17 cellular contexts compared by ENCODE assay signal in genomic region chrX:46627044-46627443, GRCh38. TPM values are rescaled to one million over a fixed set of nuclear protein-coding genes. Genes with fewer than 3 reads are reported as not detected.
DNase-seq lines count a peak whose midpoint lies in the region; ATAC-seq and TF ChIP-seq lines count a peak whose summit lies in the region.
"Had no signal": no experiment of that assay in that cellular context is flagged by ENCODE, and none has a peak within 500 bp of the region (broad histone marks: within the 10 kb centered on the region; RNA-seq: fewer than 3 reads in every experiment).

No MANE protein-coding gene starts in this region.

- no peaks in the 10 kb centered on the region for H3K9me3 ChIP-seq in spleen

- WGBS in spleen, 5 donors, result 27 to 58% (median 38%) methylated on average over 1 to 4 of the region's 4 CpGs

- H3K4me1 ChIP-seq in GM23338 (ENCODE audit: insufficient read depth) (peaks cover 19% of the 10 kb centered on the region), spleen (peaks cover 11 to 44% (median 28%) of the 10 kb centered on the region in 6 donors)
- H3K4me1 ChIP-seq: foreskin keratinocyte had no signal

- H3K4me1 Mint-ChIP-seq in T-helper 2 cell treated with Interferon-gamma antibody and Interleukin-4, amounts not matched to agents 5 μg/mL and 100 μg/mL, for 36 hours (ENCODE audit: low read depth), result peaks cover 24% of the 10 kb centered on the region
- peaks cover 32% of the 10 kb centered on the region for H3K4me1 Mint-ChIP-seq in GM23338
- peaks cover 4 to 5% of the 10 kb centered on the region in 2 donors for H3K4me1 Mint-ChIP-seq in effector memory CD8-positive, alpha-beta T cell (ENCODE audit: low read depth in 2 of 2)

- CTCF ChIA-PET in HEK293T (lab: Yijun Ruan, JAX), result no interaction called here

- H3K36me3 ChIP-seq in GM23338 (ENCODE audit: insufficient read depth) (no peaks in the 10 kb centered on the region), spleen (peaks cover 0 to 6% (median 0%) of the 10 kb centered on the region in 6 donors)

- ATAC-seq in GM23338, result no peak
- ATAC-seq in effector memory CD8-positive, alpha-beta T cell (replicated peaks), result no peak
- no peak for ATAC-seq in HG03095 (IDR thresholded peaks at IDR 0.05; ENCODE audit: unreplicated experiment)
- ATAC-seq: CD8-positive, alpha-beta T cell; foreskin keratinocyte; HCT116 had no signal

- H3K36me3 Mint-ChIP-seq in T-helper 2 cell treated with Interferon-gamma antibody and Interleukin-4, amounts not matched to agents 5 μg/mL and 100 μg/mL, for 36 hours (ENCODE audit: low read depth), result peaks cover 39% of the 10 kb centered on the region
- peaks cover 29% of the 10 kb centered on the region for H3K36me3 Mint-ChIP-seq in GM23338 (ENCODE audit: low read depth)
- peaks cover 5% of the 10 kb centered on the region for H3K36me3 Mint-ChIP-seq in effector memory CD8-positive, alpha-beta T cell (ENCODE audit: insufficient read depth)
- H3K36me3 Mint-ChIP-seq: CD8-positive, alpha-beta T cell had no signal

- H3K27ac ChIP-seq in GM23338 (ENCODE audit: low read depth) (no peak overlapping the region), spleen (peak overlapping the region in 7 of 8 donors; percentile 67 to 90 (median 83))
- H3K27ac ChIP-seq: foreskin keratinocyte, KMS-11 had no signal

- no peaks in the 10 kb centered on the region for H3K27me3 ChIP-seq in GM23338 (ENCODE audit: insufficient read depth)
- no peaks in the 10 kb centered on the region for H3K27me3 ChIP-seq in spleen (replicated peaks in 1 of 7)
- H3K27me3 ChIP-seq: foreskin keratinocyte had no signal

- no peak overlapping the region for H2AFZ ChIP-seq in GM23338

- H3K79me2 ChIP-seq in GM23338 (replicated peaks; ENCODE audit: insufficient read depth), result no peaks in the 10 kb centered on the region

- DNase-seq in T-helper 2 cell treated with Interferon-gamma antibody and Interleukin-4, amounts not matched to agents 5 μg/mL and 100 μg/mL, for 36 hours (ENCODE audit: low spot score), result no peak
- DNase-seq in T-helper 2 cell (no peak), GM23338 (ENCODE audit: low spot score) (no peak), spleen (no peak), OCI-M2 (lab: John Stamatoyannopoulos, UW; ENCODE audit: unreplicated experiment) (no peak), HEK293T (ENCODE audit: extremely low spot score) (no peak)
- no peak for DNase-seq in effector memory CD8-positive, alpha-beta T cell
- DNase-seq: 8988T; activated naive CD8-positive, alpha-beta T cell treated with anti-CD3 and anti-CD28 coated beads, Interleukin-2, amount 10 ng/mL, durations not matched to agents 7 days and 5 days; CD8-positive, alpha-beta T cell; foreskin keratinocyte; NCI-H1417 treated with DMSO at 0.1 percent for 48 hours; NCI-H345 had no signal

- intact Hi-C loops in spleen (cut with DNase I; ENCODE audit: low total_unique reads), result no loop called here

- TF ChIP-seq CTCF in GM23338 (conservative IDR thresholded peaks at IDR 0.05; ENCODE audit: low read depth in 2 of 2) (no peak), spleen (IDR thresholded peaks at IDR 0.05 in 8 of 11, conservative IDR thresholded peaks at IDR 0.05 in 3 of 11) (no peak)

- no peaks in the 10 kb centered on the region for H3K9me2 ChIP-seq in GM23338 (ENCODE audit: insufficient read depth)

- peak overlapping the region; percentile 85 for H3K27ac Mint-ChIP-seq in T-helper 2 cell treated with Interferon-gamma antibody and Interleukin-4, amounts not matched to agents 5 μg/mL and 100 μg/mL, for 36 hours
- peak overlapping the region; percentile 46; the same call in 1 of the 2 replicates for H3K27ac Mint-ChIP-seq in GM23338
- peak overlapping the region; percentile 49 to 53 for H3K27ac Mint-ChIP-seq in effector memory CD8-positive, alpha-beta T cell
- H3K27ac Mint-ChIP-seq: activated naive CD8-positive, alpha-beta T cell treated with anti-CD3 and anti-CD28 coated beads, Interleukin-2, amount 10 ng/mL, durations not matched to agents 7 days and 5 days; CD8-positive, alpha-beta T cell had no signal

- H3K4me3 ChIP-seq in GM23338 (no peak overlapping the region), spleen (peak overlapping the region in 1 of 8 donors; percentile 43)
- H3K4me3 ChIP-seq: skin epidermis had no signal

- no peaks in the 10 kb centered on the region for H3K9me3 Mint-ChIP-seq in T-helper 2 cell treated with Interferon-gamma antibody and Interleukin-4, amounts not matched to agents 5 μg/mL and 100 μg/mL, for 36 hours
- H3K9me3 Mint-ChIP-seq in GM23338, result no peaks in the 10 kb centered on the region
- H3K9me3 Mint-ChIP-seq in effector memory CD8-positive, alpha-beta T cell, result no peaks in the 10 kb centered on the region
- H3K9me3 Mint-ChIP-seq: activated naive CD8-positive, alpha-beta T cell treated with anti-CD3 and anti-CD28 coated beads, Interleukin-2, amount 10 ng/mL, durations not matched to agents 7 days and 5 days; CD8-positive, alpha-beta T cell had no signal

- no peak overlapping the region for H3K4me2 ChIP-seq in GM23338
- H3K4me2 ChIP-seq: KMS-11 had no signal

- no peak for TF ChIP-seq POLR2A in spleen (IDR thresholded peaks at IDR 0.05)

- POLR2A ChIA-PET in HEK293T (lab: Yijun Ruan, JAX), result no interaction called here

- H4K20me1 ChIP-seq in GM23338 (replicated peaks; ENCODE audit: insufficient read depth), result no peaks in the 10 kb centered on the region

- peak overlapping the region; percentile 24 for H3K4me3 Mint-ChIP-seq in T-helper 2 cell treated with Interferon-gamma antibody and Interleukin-4, amounts not matched to agents 5 μg/mL and 100 μg/mL, for 36 hours
- no peak overlapping the region for H3K4me3 Mint-ChIP-seq in GM23338
- H3K4me3 Mint-ChIP-seq in effector memory CD8-positive, alpha-beta T cell, result peak overlapping the region in 1 of 2 donors; percentile 5
- H3K4me3 Mint-ChIP-seq: activated naive CD8-positive, alpha-beta T cell treated with anti-CD3 and anti-CD28 coated beads, Interleukin-2, amount 10 ng/mL, durations not matched to agents 7 days and 5 days; CD8-positive, alpha-beta T cell had no signal

- no peaks in the 10 kb centered on the region for H3K27me3 Mint-ChIP-seq in T-helper 2 cell treated with Interferon-gamma antibody and Interleukin-4, amounts not matched to agents 5 μg/mL and 100 μg/mL, for 36 hours (ENCODE audit: low read depth)
- peaks cover 5% of the 10 kb centered on the region for H3K27me3 Mint-ChIP-seq in GM23338 (ENCODE audit: insufficient read depth, low read depth, poor library complexity)
- no peaks in the 10 kb centered on the region for H3K27me3 Mint-ChIP-seq in effector memory CD8-positive, alpha-beta T cell
- H3K27me3 Mint-ChIP-seq: activated naive CD8-positive, alpha-beta T cell treated with anti-CD3 and anti-CD28 coated beads, Interleukin-2, amount 10 ng/mL, durations not matched to agents 7 days and 5 days had no signal

- H3F3A ChIP-seq in GM23338 (replicated peaks; ENCODE audit: low read depth), result no peaks in the 10 kb centered on the region

TF ChIP-seq in GM23338, 12 proteins besides CTCF, POLR2A, EP300 and RAD21 (continues in another document):
- no peak for TF ChIP-seq CREB1 (CRISPR knock-in tag; IDR thresholded peaks at IDR 0.05; ENCODE audit: low read depth)
- TF ChIP-seq ETS1 (IDR thresholded peaks at IDR 0.05), result no peak
- no peak for TF ChIP-seq STAT1 (IDR thresholded peaks at IDR 0.05; ENCODE audit: unreplicated experiment)
- TF ChIP-seq NANOG (IDR thresholded peaks at IDR 0.05; ENCODE audit: borderline replicate concordance), result no peak
- no peak for TF ChIP-seq JUNB (IDR thresholded peaks at IDR 0.05; ENCODE audit: unreplicated experiment)
- no peak for TF ChIP-seq EZH2 (IDR thresholded peaks at IDR 0.05; ENCODE audit: low read depth, unreplicated experiment)
- no peak for TF ChIP-seq EZH2phosphoT487 (IDR thresholded peaks at IDR 0.05; ENCODE audit: unreplicated experiment)
- no peak for TF ChIP-seq POLR2AphosphoS5 (IDR thresholded peaks at IDR 0.05; ENCODE audit: low read depth)

TF ChIP-seq in HEK293T, 16 proteins besides CTCF, POLR2A, EP300 and RAD21:
- TF ChIP-seq CTBP1 (IDR thresholded peaks at IDR 0.05; ENCODE audit: borderline replicate concordance) (no peak), FOXK2 (IDR thresholded peaks at IDR 0.05) (no peak), L3MBTL2 (conservative IDR thresholded peaks at IDR 0.05) (no peak), NFRKB (IDR thresholded peaks at IDR 0.05) (no peak), FOXA1 (IDR thresholded peaks at IDR 0.05) (no peak), ARNT (IDR thresholded peaks at IDR 0.05) (no peak), PKNOX1 (IDR thresholded peaks at IDR 0.05) (no peak), BHLHE40 (IDR thresholded peaks at IDR 0.05; ENCODE audit: borderline replicate concordance) (no peak)

RNA-seq across cellular contexts. Expression of gene CHST7, which starts 53.5 kb away (rescaled TPM):
- 23.9 and 27.2 TPM in 2 replicates for total RNA-seq in GM23338 (2014; rRNA removed; shearing (Covaris generic))
- 7.6 and 8.7 TPM in 2 replicates for polyA plus RNA-seq in GM23338 (2016; fragmentation: Nextera tagmentation; extraction: Ambion mirVana)
- 10 to 100 TPM; 14.6 to 43.9 (median 29.2) TPM for total RNA-seq in spleen
- polyA plus RNA-seq in spleen, result 1 to 10 TPM; 2.0 to 5.2 (median 2.9) TPM
